Comparison of ENCODE assay signal across 38 cellular contexts in the genomic region with DNA sequence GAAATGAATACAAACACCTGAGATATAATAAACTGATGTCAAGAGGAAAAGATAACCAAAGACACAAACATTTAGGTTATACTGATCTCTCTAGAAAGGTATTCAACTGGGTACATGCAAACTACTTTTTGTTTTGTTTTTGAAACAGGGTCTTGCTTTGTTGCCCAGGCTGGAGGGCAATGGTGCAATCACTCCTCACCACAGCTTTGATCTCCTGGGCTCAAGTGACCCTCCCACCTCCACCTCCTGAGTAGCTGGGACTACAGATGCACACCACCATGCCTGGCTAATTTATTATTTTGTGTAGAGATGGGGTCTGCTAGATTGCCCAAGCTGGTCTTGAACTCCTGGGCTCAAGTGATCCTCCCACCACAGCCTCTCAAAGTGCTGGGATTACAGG. TPM values are rescaled to one million over a fixed set of nuclear protein-coding genes. Genes with fewer than 3 reads are reported as not detected.
"Had no signal": no experiment of that assay in that cellular context is flagged by ENCODE, and none has a peak within 500 bp of the region (broad histone marks: within the 10 kb centered on the region; RNA-seq: fewer than 3 reads in every experiment).

No MANE protein-coding gene starts in this region.

- H3K9me3 ChIP-seq: adrenal gland, ascending aorta, body of pancreas, breast epithelium had no signal

- H3K4me3 ChIP-seq: adrenal gland, ascending aorta, body of pancreas, breast epithelium, cardiac muscle cell had no signal

- H3K36me3 ChIP-seq: adrenal gland, ascending aorta, brain microvascular endothelial cell, breast epithelium, cardiac muscle cell had no signal

- ATAC-seq: activated naive CD4-positive, alpha-beta T cell treated with anti-CD3 and anti-CD28 coated beads, Interleukin-2, amount 50 U/mL, for 72 hours; activated naive CD8-positive, alpha-beta T cell treated with anti-CD3 and anti-CD28 coated beads, Interleukin-2, amount 50 U/mL, for 24 hours; activated T-cell treated with anti-CD3 and anti-CD28 coated beads, Interleukin-2, amount 50 U/mL, for 4 hours; activated T-cell treated with anti-CD3 and anti-CD28 coated beads, Interleukin-2, amount 50 U/mL, for 72 hours; activated T-helper 17 cell treated with anti-CD3 and anti-CD28 coated beads, Interleukin-2, amount 50 U/mL, for 72 hours; body of pancreas had no signal

- FAIRE-seq: astrocyte, bronchial epithelial cell had no signal

- H3K27ac ChIP-seq: adrenal gland, ascending aorta, body of pancreas, brain microvascular endothelial cell, breast epithelium, cardiac muscle cell had no signal

- DNase-seq: activated effector memory CD4-positive, alpha-beta T cell treated with anti-CD3 and anti-CD28 coated beads, Interleukin-2, amount 50 U/mL, for 16 hours; activated effector memory CD4-positive, alpha-beta T cell treated with Interleukin-2 at 50 U/mL for 16 hours; activated gamma-delta T cell; activated gamma-delta T cell treated with Interleukin-2 at 50 U/mL for 16 hours; activated naive CD4-positive, alpha-beta T cell; activated naive CD4-positive, alpha-beta T cell treated with anti-CD3 and anti-CD28 coated beads for 36 hours; activated naive CD4-positive, alpha-beta T cell treated with anti-CD3 and anti-CD28 coated beads, Interleukin-2, amount 10 ng/mL, durations not matched to agents 7 days and 5 days; activated naive CD4-positive, alpha-beta T cell treated with anti-CD3 and anti-CD28 coated beads, Interleukin-2, amount 50 U/mL, for 16 hours; activated naive CD4-positive, alpha-beta T cell treated with Interleukin-2 at 50 U/mL for 16 hours; activated naive CD8-positive, alpha-beta T cell treated with anti-CD3 and anti-CD28 coated beads for 36 hours; activated naive CD8-positive, alpha-beta T cell treated with anti-CD3 and anti-CD28 coated beads, Interleukin-2, amount 10 ng/mL, durations not matched to agents 7 days and 5 days; activated naive CD8-positive, alpha-beta T cell treated with anti-CD3 and anti-CD28 coated beads, Interleukin-2, amount 50 U/mL, for 24 hours; activated T-cell treated with anti-CD3 and anti-CD28 coated beads, Interleukin-2, amount 50 U/mL, for 1 hour; activated T-cell treated with anti-CD3 and anti-CD28 coated beads, Interleukin-2, amount 50 U/mL, for 24 hours; activated T-cell treated with anti-CD3 and anti-CD28 coated beads, Interleukin-2, amount 50 U/mL, for 4 hours; activated T-cell treated with anti-CD3 and anti-CD28 coated beads, Interleukin-2, amount 50 U/mL, for 48 hours; activated T-cell treated with anti-CD3 and anti-CD28 coated beads, Interleukin-2, amount 50 U/mL, for 72 hours; adrenal gland; amniotic stem cell; amygdala; anterior cingulate cortex; aorta; body of pancreas; brain microvascular endothelial cell; caudate nucleus; central memory CD4-positive, alpha-beta T cell; cerebellar nuclear complex had no signal

- H3K27me3 ChIP-seq: ascending aorta, body of pancreas, brain microvascular endothelial cell, breast epithelium, cardiac muscle cell had no signal

- H3K4me1 ChIP-seq: adrenal gland, ascending aorta, body of pancreas, breast epithelium had no signal

RNA-seq across cellular contexts. Expression of a gene that starts 38.1 kb away (rescaled TPM):
- total RNA-seq: activated naive CD4-positive, alpha-beta T cell treated with anti-CD3 and anti-CD28 coated beads, Interleukin-2, amount 50 U/mL, for 72 hours; activated naive CD8-positive, alpha-beta T cell treated with anti-CD3 and anti-CD28 coated beads for 36 hours; activated naive CD8-positive, alpha-beta T cell treated with anti-CD3 and anti-CD28 coated beads, Interleukin-2, amount 10 ng/mL, durations not matched to agents 7 days and 5 days; activated T-cell treated with anti-CD3 and anti-CD28 coated beads, Interleukin-2, amount 50 U/mL, for 4 hours; activated T-helper 1 cell treated with anti-CD3 and anti-CD28 coated beads, Interleukin-12 subunit alpha, Interleukin-12 subunit beta, Interleukin-2, Interleukin-4 antibody, amounts not matched to agents 30 ng/mL and 10 ng/mL and 1 ng/mL, durations not matched to agents 14 hours and 24 hours and 36 hours; activated T-helper 2 cell treated with anti-CD3 and anti-CD28 coated beads, Interferon-gamma antibody, Interleukin-2, Interleukin-4, amounts not matched to agents 10 μg/mL and 5 μg/mL and 100 μg/mL, durations not matched to agents 14 hours and 24 hours and 36 hours; ascending aorta; astrocyte; body of pancreas; breast epithelium; cerebellum; chondrocyte had no signal
